ENCODE assay signal across 1 cellular context in the genomic region with DNA sequence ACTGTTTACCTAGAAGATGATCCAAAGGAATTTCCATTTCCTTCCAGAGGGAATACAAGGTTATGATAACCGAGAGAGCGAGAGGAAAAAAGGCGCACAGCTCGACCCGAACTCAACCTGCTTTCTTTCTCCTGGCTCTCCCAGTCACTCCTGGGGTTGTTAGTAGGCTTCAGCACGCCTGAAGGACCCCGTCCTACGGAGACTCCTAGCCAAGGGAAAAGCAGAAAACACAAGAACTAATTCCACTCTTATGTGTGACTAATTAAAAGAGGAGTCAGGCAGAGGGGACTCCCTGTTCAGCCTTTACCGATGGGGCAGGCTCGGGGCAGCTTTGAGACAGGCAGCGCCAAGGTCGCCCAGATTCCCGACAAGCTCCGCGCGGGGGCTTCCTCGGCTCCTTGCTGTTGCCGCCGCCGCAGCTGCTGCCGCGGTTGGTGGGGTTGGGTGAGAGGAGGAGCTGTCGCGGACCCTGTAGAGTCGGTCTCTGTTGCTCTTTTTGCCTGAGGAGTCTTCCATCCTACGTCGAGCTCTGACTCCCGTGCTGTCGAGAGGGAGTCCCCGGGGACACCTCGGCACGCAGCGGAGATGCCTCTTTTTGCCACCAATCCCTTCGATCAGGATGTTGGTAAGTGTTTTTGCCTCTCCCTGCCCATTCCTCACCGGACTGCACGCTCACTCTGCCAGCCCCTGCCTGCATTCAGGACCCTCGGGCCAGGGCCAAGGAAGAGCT.
A peak's percentile ranks its signal among the peaks of the same experiment; 100 is the strongest.
TF ChIP-seq lines count a peak whose summit lies in the region.

A gene (plus strand): TSS at position 397 of the 730 bp plus-strand sequence. CDS start 189 bp downstream, at position 586.

TF ChIP-seq in HepG2, 621 proteins besides CTCF, POLR2A, EP300 and RAD21 (continued from another document and continues in another):
- TF ChIP-seq HCFC1 (IDR thresholded peaks at IDR 0.05; ENCODE audit: low read depth, low read length) (peak; percentile 44; the same call in 1 of the 2 replicates), ZNF20 (CRISPR knock-in tag; IDR thresholded peaks at IDR 0.05) (no peak), FLYWCH1 (CRISPR knock-in tag; IDR thresholded peaks at IDR 0.05) (0 out of 2 replicates have a peak, but pooled peaks have one; percentile 2), HMGA1 (CRISPR knock-in tag; conservative IDR thresholded peaks at IDR 0.05) (no peak), ZSCAN9 (CRISPR knock-in tag; IDR thresholded peaks at IDR 0.05; ENCODE audit: borderline replicate concordance) (no peak), TP53 (CRISPR knock-in tag; conservative IDR thresholded peaks at IDR 0.05) (peak; percentile 19; the same call in 1 of the 2 replicates), KAT2B (IDR thresholded peaks at IDR 0.05; ENCODE audit: borderline replicate concordance, low read depth, low read length) (no peak), LCORL (IDR thresholded peaks at IDR 0.05) (no peak), LCORL (CRISPR knock-in tag; IDR thresholded peaks at IDR 0.05) (peak; percentile 46; the same call in 1 of the 2 replicates), ZNF550 (CRISPR knock-in tag; IDR thresholded peaks at IDR 0.05; ENCODE audit: borderline replicate concordance) (no peak), TEAD3 (CRISPR knock-in tag; optimal IDR thresholded peaks at IDR 0.05; ENCODE audit: borderline replicate concordance) (no peak), ZNF83 (CRISPR knock-in tag; IDR thresholded peaks at IDR 0.05; ENCODE audit: borderline replicate concordance) (no peak), POLR2AphosphoS5 (IDR thresholded peaks at IDR 0.05; ENCODE audit: low read depth, low read length) (peak; percentile 91), ZNF33A (CRISPR knock-in tag; IDR thresholded peaks at IDR 0.05; ENCODE audit: borderline replicate concordance) (no peak), NAIF1 (CRISPR knock-in tag; IDR thresholded peaks at IDR 0.05; ENCODE audit: borderline replicate concordance) (no peak), SOX5 (CRISPR knock-in tag; IDR thresholded peaks at IDR 0.05; ENCODE audit: borderline replicate concordance) (no peak), NCOR1 (IDR thresholded peaks at IDR 0.05; ENCODE audit: borderline replicate concordance, low read length) (no peak), ATAD3A (CRISPR knock-in tag; IDR thresholded peaks at IDR 0.05) (no peak), RBM22 (optimal IDR thresholded peaks at IDR 0.05; ENCODE audit: low read length) (no peak), ZNF567 (CRISPR knock-in tag; IDR thresholded peaks at IDR 0.05; ENCODE audit: borderline replicate concordance) (no peak), SALL2 (CRISPR knock-in tag; IDR thresholded peaks at IDR 0.05) (0 out of 2 replicates have a peak, but pooled peaks have one; percentile 38), ZNF720 (CRISPR knock-in tag; IDR thresholded peaks at IDR 0.05) (no peak), GLI4 (CRISPR knock-in tag; IDR thresholded peaks at IDR 0.05; ENCODE audit: borderline replicate concordance) (no peak), CREM (IDR thresholded peaks at IDR 0.05) (peak; percentile 73), CREM (CRISPR knock-in tag; IDR thresholded peaks at IDR 0.05) (no peak), ZNF709 (CRISPR knock-in tag; IDR thresholded peaks at IDR 0.05) (peak; percentile 77; the same call in 1 of the 2 replicates), PAF1 (CRISPR knock-in tag; IDR thresholded peaks at IDR 0.05) (no peak), PHF20 (CRISPR knock-in tag; IDR thresholded peaks at IDR 0.05) (peak; percentile 54; the same call in 1 of the 2 replicates), ZNF333 (CRISPR knock-in tag; IDR thresholded peaks at IDR 0.05; ENCODE audit: borderline replicate concordance) (no peak), NFKBIZ (CRISPR knock-in tag; IDR thresholded peaks at IDR 0.05) (0 out of 2 replicates have a peak, but pooled peaks have one; percentile 32), ZNF556 (CRISPR knock-in tag; IDR thresholded peaks at IDR 0.05; ENCODE audit: borderline replicate concordance) (no peak), ZNF230 (CRISPR knock-in tag; IDR thresholded peaks at IDR 0.05) (no peak), HOXD1 (CRISPR knock-in tag; IDR thresholded peaks at IDR 0.05) (no peak), RORA (CRISPR knock-in tag; IDR thresholded peaks at IDR 0.05) (no peak), RFX5 (IDR thresholded peaks at IDR 0.05; ENCODE audit: low read depth, low read length) (0 out of 2 replicates have a peak, but pooled peaks have one; percentile 30), ZNF737 (CRISPR knock-in tag; IDR thresholded peaks at IDR 0.05; ENCODE audit: borderline replicate concordance) (no peak), ZBTB3 (CRISPR knock-in tag; IDR thresholded peaks at IDR 0.05; ENCODE audit: borderline replicate concordance, low read depth) (no peak), ZNF264 (CRISPR knock-in tag; IDR thresholded peaks at IDR 0.05) (0 out of 2 replicates have a peak, but pooled peaks have one; percentile 29), AHR (CRISPR knock-in tag; IDR thresholded peaks at IDR 0.05) (0 out of 2 replicates have a peak, but pooled peaks have one; percentile 18), POLR2G (IDR thresholded peaks at IDR 0.05; ENCODE audit: low read depth, low read length) (peak; percentile 92), HNRNPUL1 (IDR thresholded peaks at IDR 0.05; ENCODE audit: low read depth, low read length) (no peak), TRIM24 (CRISPR knock-in tag; IDR thresholded peaks at IDR 0.05) (no peak), ZNF766 (CRISPR knock-in tag; IDR thresholded peaks at IDR 0.05; ENCODE audit: borderline replicate concordance) (0 out of 2 replicates have a peak, but pooled peaks have one; percentile 33), NPAS2 (CRISPR knock-in tag; IDR thresholded peaks at IDR 0.05; ENCODE audit: borderline replicate concordance) (no peak)
- TF ChIP-seq, protein P1, sequence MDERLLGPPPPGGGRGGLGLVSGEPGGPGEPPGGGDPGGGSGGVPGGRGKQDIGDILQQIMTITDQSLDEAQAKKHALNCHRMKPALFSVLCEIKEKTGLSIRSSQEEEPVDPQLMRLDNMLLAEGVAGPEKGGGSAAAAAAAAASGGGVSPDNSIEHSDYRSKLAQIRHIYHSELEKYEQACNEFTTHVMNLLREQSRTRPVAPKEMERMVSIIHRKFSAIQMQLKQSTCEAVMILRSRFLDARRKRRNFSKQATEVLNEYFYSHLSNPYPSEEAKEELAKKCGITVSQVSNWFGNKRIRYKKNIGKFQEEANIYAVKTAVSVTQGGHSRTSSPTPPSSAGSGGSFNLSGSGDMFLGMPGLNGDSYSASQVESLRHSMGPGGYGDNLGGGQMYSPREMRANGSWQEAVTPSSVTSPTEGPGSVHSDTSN (CRISPR knock-in tag; IDR thresholded peaks at IDR 0.05), result no peak
- TF ChIP-seq, protein P2, sequence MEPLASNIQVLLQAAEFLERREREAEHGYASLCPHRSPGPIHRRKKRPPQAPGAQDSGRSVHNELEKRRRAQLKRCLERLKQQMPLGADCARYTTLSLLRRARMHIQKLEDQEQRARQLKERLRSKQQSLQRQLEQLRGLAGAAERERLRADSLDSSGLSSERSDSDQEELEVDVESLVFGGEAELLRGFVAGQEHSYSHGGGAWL (CRISPR knock-in tag; IDR thresholded peaks at IDR 0.05), result 0 out of 2 replicates have a peak, but pooled peaks have one; percentile 18
- TF ChIP-seq, protein P3, sequence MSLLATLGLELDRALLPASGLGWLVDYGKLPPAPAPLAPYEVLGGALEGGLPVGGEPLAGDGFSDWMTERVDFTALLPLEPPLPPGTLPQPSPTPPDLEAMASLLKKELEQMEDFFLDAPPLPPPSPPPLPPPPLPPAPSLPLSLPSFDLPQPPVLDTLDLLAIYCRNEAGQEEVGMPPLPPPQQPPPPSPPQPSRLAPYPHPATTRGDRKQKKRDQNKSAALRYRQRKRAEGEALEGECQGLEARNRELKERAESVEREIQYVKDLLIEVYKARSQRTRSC (CRISPR knock-in tag; IDR thresholded peaks at IDR 0.05; ENCODE audit: low read depth), result no peak
- TF ChIP-seq, protein P4, sequence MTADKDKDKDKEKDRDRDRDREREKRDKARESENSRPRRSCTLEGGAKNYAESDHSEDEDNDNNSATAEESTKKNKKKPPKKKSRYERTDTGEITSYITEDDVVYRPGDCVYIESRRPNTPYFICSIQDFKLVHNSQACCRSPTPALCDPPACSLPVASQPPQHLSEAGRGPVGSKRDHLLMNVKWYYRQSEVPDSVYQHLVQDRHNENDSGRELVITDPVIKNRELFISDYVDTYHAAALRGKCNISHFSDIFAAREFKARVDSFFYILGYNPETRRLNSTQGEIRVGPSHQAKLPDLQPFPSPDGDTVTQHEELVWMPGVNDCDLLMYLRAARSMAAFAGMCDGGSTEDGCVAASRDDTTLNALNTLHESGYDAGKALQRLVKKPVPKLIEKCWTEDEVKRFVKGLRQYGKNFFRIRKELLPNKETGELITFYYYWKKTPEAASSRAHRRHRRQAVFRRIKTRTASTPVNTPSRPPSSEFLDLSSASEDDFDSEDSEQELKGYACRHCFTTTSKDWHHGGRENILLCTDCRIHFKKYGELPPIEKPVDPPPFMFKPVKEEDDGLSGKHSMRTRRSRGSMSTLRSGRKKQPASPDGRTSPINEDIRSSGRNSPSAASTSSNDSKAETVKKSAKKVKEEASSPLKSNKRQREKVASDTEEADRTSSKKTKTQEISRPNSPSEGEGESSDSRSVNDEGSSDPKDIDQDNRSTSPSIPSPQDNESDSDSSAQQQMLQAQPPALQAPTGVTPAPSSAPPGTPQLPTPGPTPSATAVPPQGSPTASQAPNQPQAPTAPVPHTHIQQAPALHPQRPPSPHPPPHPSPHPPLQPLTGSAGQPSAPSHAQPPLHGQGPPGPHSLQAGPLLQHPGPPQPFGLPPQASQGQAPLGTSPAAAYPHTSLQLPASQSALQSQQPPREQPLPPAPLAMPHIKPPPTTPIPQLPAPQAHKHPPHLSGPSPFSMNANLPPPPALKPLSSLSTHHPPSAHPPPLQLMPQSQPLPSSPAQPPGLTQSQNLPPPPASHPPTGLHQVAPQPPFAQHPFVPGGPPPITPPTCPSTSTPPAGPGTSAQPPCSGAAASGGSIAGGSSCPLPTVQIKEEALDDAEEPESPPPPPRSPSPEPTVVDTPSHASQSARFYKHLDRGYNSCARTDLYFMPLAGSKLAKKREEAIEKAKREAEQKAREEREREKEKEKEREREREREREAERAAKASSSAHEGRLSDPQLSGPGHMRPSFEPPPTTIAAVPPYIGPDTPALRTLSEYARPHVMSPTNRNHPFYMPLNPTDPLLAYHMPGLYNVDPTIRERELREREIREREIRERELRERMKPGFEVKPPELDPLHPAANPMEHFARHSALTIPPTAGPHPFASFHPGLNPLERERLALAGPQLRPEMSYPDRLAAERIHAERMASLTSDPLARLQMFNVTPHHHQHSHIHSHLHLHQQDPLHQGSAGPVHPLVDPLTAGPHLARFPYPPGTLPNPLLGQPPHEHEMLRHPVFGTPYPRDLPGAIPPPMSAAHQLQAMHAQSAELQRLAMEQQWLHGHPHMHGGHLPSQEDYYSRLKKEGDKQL (CRISPR knock-in tag; IDR thresholded peaks at IDR 0.05; ENCODE audit: low read depth), result no peak
- TF ChIP-seq, protein P5, sequence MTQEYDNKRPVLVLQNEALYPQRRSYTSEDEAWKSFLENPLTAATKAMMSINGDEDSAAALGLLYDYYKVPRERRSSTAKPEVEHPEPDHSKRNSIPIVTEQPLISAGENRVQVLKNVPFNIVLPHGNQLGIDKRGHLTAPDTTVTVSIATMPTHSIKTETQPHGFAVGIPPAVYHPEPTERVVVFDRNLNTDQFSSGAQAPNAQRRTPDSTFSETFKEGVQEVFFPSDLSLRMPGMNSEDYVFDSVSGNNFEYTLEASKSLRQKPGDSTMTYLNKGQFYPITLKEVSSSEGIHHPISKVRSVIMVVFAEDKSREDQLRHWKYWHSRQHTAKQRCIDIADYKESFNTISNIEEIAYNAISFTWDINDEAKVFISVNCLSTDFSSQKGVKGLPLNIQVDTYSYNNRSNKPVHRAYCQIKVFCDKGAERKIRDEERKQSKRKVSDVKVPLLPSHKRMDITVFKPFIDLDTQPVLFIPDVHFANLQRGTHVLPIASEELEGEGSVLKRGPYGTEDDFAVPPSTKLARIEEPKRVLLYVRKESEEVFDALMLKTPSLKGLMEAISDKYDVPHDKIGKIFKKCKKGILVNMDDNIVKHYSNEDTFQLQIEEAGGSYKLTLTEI (CRISPR knock-in tag; conservative IDR thresholded peaks at IDR 0.05), result no peak
- TF ChIP-seq, protein P6, sequence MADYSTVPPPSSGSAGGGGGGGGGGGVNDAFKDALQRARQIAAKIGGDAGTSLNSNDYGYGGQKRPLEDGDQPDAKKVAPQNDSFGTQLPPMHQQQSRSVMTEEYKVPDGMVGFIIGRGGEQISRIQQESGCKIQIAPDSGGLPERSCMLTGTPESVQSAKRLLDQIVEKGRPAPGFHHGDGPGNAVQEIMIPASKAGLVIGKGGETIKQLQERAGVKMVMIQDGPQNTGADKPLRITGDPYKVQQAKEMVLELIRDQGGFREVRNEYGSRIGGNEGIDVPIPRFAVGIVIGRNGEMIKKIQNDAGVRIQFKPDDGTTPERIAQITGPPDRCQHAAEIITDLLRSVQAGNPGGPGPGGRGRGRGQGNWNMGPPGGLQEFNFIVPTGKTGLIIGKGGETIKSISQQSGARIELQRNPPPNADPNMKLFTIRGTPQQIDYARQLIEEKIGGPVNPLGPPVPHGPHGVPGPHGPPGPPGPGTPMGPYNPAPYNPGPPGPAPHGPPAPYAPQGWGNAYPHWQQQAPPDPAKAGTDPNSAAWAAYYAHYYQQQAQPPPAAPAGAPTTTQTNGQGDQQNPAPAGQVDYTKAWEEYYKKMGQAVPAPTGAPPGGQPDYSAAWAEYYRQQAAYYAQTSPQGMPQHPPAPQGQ (CRISPR knock-in tag; IDR thresholded peaks at IDR 0.05; ENCODE audit: borderline replicate concordance), result no peak
- TF ChIP-seq, protein P7, sequence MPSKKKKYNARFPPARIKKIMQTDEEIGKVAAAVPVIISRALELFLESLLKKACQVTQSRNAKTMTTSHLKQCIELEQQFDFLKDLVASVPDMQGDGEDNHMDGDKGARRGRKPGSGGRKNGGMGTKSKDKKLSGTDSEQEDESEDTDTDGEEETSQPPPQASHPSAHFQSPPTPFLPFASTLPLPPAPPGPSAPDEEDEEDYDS (CRISPR knock-in tag; IDR thresholded peaks at IDR 0.05), result 0 out of 2 replicates have a peak, but pooled peaks have one; percentile 21
- TF ChIP-seq, protein P8, sequence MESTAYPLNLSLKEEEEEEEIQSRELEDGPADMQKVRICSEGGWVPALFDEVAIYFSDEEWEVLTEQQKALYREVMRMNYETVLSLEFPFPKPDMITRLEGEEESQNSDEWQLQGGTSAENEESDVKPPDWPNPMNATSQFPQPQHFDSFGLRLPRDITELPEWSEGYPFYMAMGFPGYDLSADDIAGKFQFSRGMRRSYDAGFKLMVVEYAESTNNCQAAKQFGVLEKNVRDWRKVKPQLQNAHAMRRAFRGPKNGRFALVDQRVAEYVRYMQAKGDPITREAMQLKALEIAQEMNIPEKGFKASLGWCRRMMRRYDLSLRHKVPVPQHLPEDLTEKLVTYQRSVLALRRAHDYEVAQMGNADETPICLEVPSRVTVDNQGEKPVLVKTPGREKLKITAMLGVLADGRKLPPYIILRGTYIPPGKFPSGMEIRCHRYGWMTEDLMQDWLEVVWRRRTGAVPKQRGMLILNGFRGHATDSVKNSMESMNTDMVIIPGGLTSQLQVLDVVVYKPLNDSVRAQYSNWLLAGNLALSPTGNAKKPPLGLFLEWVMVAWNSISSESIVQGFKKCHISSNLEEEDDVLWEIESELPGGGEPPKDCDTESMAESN (CRISPR knock-in tag; conservative IDR thresholded peaks at IDR 0.05), result no peak; the same call in 1 of the 2 replicates
- TF ChIP-seq, protein P9, sequence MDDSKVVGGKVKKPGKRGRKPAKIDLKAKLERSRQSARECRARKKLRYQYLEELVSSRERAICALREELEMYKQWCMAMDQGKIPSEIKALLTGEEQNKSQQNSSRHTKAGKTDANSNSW (CRISPR knock-in tag; IDR thresholded peaks at IDR 0.05; ENCODE audit: borderline replicate concordance), result no peak
